In the genomic region with DNA sequence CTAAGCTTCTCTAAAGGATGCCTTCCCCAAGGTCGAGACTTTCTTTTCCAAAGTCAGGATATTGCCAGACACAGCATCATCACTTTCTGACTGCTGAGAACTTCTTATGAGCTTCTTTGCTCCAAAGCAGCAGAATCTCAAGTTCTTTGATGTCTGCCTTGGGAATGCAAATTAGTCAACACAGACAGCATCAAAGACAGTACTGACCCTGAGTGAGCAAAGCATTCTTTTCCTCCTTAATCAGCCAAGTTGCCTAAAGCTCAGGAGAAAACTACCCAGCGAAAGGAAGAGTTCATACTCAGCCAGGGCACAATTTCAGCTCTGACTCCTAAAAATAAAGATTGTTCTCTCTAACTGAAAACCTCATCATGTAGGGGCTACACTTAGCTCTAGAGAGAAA, we compare ENCODE assay signal across 22 cellular contexts.
DNase-seq lines count a peak whose midpoint lies in the region; ATAC-seq and TF ChIP-seq lines count a peak whose summit lies in the region.
"Had no signal": no experiment of that assay in that cellular context is flagged by ENCODE, and none has a peak within 500 bp of the region (broad histone marks: within the 10 kb centered on the region; RNA-seq: fewer than 3 reads in every experiment).

No MANE protein-coding gene starts in this region.

- DNase-seq in AG08395 (ENCODE audit: low spot score) (peak; percentile 30), cardiac fibroblast (ENCODE audit: low read depth in 2 of 2) (peak; percentile 7 to 80), NCI-H1694 treated with DMSO at 0.1 percent for 48 hours (lab: John Stamatoyannopoulos, UW) (no peak), sciatic nerve (ENCODE audit: low spot score) (no peak), SHP77 treated with DMSO at 0.1 percent for 48 hours (lab: John Stamatoyannopoulos, UW) (no peak), H4 (ENCODE audit: low spot score) (no peak)
- DNase-seq: activated CD8-positive, alpha-beta T cell treated with anti-CD3 and anti-CD28 coated beads, Interleukin-2, amount 10 ng/mL, durations not matched to agents 7 days and 5 days; activated T-cell treated with anti-CD3 and anti-CD28 coated beads, Interleukin-2, amount 50 U/mL, for 4 hours; CD4-positive, alpha-beta memory T cell; KBM-7; kidney; NCI-H1048; NCI-H69; stimulated activated naive CD4-positive, alpha-beta T cell; T-helper 17 cell; transverse colon had no signal

- H3K36me3 ChIP-seq in HUES48 (ENCODE audit: control insufficient read depth, insufficient read depth, low read length) (no peaks in the 10 kb centered on the region), mesodermal cell (ENCODE audit: control insufficient read depth, insufficient read depth, low read length) (no peaks in the 10 kb centered on the region)
- H3K36me3 ChIP-seq: HAP-1, transverse colon had no signal

- intact Hi-C loops in sciatic nerve (cut with DNase I), result no loop called here

- H3K4me1 ChIP-seq in HUES48 (ENCODE audit: control insufficient read depth, insufficient read depth, low read length) (0 out of 2 replicates have a peak, but pooled peaks cover 9% of the 10 kb centered on the region), mesodermal cell (ENCODE audit: control insufficient read depth, insufficient read depth, low read length, poor library complexity, severe bottlenecking) (peaks cover 19% of the 10 kb centered on the region)
- H3K4me1 ChIP-seq: HAP-1, transverse colon had no signal

- WGBS in mesodermal cell (ENCODE audit: insufficient coverage in 2 of 2), 2 experiments, result 44 to 50% methylated on average over 2 of the region's 2 CpGs

- no peaks in the 10 kb centered on the region for H3K27me3 ChIP-seq in HUES48 (ENCODE audit: control insufficient read depth, insufficient read depth, low read length)
- H3K27me3 ChIP-seq: transverse colon had no signal

- no peak for TF ChIP-seq CTCF in cardiac fibroblast (IDR thresholded peaks at IDR 0.05; ENCODE audit: low read depth, low read length)

- H3K4me3 ChIP-seq in HUES48 (ENCODE audit: low read depth, low read length) (no peak overlapping the region), cardiac fibroblast (replicated peaks in 1 of 2; ENCODE audit: low read depth in 2 of 2, low read length in 2 of 2) (no peak overlapping the region), mesodermal cell (ENCODE audit: extremely low read depth, insufficient read depth, low read length, poor library complexity, severe bottlenecking) (no peak overlapping the region)
- H3K4me3 ChIP-seq: HAP-1, transverse colon had no signal

- H3K27ac ChIP-seq in HUES48 (ENCODE audit: low read depth, low read length) (peak overlapping the region; percentile 60), mesodermal cell (ENCODE audit: low read depth, low read length, severe bottlenecking) (peak overlapping the region; percentile 47)
- H3K27ac ChIP-seq: HL-60, transverse colon had no signal

- H3K9me3 ChIP-seq in HUES48 (ENCODE audit: control insufficient read depth, insufficient read depth, low read length) (peaks cover 6% of the 10 kb centered on the region), mesodermal cell (ENCODE audit: control insufficient read depth, low read length) (peaks cover 6% of the 10 kb centered on the region)
- H3K9me3 ChIP-seq: HAP-1, transverse colon had no signal

- no peak for ATAC-seq in sciatic nerve
- ATAC-seq: activated CD8-positive, alpha-beta T cell treated with anti-CD3 and anti-CD28 coated beads, Interleukin-2, amount 10 ng/mL, durations not matched to agents 7 days and 5 days; activated naive CD4-positive, alpha-beta T cell treated with anti-CD3 and anti-CD28 coated beads, Interleukin-2, amount 50 U/mL, for 72 hours; activated T-cell treated with anti-CD3 and anti-CD28 coated beads, Interleukin-2, amount 50 U/mL, for 4 hours; T-helper 17 cell; WTC11 had no signal

- H3K9ac ChIP-seq in HUES48 (ENCODE audit: low read depth, low read length), result no peak overlapping the region

Comparison
In these comparisons a context has a peak if more than half of its experiments do, and no peak if none do; other contexts are left out.
1. DNase-seq: peak in AG08395 (single experiment) and cardiac fibroblast (2 of 2); none in NCI-H1694 treated with DMSO at 0.1 percent for 48 hours (single experiment), sciatic nerve (single experiment), SHP77 treated with DMSO at 0.1 percent for 48 hours (single experiment) and H4 (single experiment).